ENCODE assay signal across 19 cellular contexts in the genomic region with DNA sequence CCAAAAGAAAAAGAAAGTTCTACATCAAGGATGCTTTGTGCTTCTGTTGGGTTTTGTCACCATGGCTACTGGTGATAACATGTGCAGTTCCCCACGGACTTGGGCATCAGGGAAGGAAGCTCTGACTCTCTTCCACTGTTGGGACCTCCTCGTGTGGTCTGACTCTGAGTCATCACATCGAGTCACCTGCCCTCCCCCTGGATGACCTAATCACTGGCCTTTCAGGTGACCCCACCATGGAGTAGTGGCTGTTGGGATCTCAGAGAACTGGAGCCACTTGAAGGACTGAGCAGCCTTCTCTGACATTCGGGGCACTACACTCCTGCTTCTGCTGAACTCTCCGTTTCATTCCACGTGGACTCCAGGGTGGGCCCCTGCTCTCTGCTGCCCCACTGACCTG.
DNase-seq lines count a peak whose midpoint lies in the region; ATAC-seq and TF ChIP-seq lines count a peak whose summit lies in the region.
"Had no signal": no experiment of that assay in that cellular context is flagged by ENCODE, and none has a peak within 500 bp of the region (broad histone marks: within the 10 kb centered on the region; RNA-seq: fewer than 3 reads in every experiment).

No MANE protein-coding gene starts in this region.

- CTCF ChIA-PET in Caco-2 (lab: Charles Lee) = no interaction called here

- POLR2A ChIA-PET in Caco-2 (lab: Charles Lee) = no interaction called here

- H3K4me1 Mint-ChIP-seq in Caco-2 (ENCODE audit: low read depth, unreplicated experiment) = peaks cover 20% of the 10 kb centered on the region
- H3K4me1 Mint-ChIP-seq: stimulated activated naive B cell treated with anti-CD40 and anti-IgM and Interleukin-4, amounts not matched to agents 10 μg/mL and 1 μg/mL and 100 μg/mL, for 72 hours had no signal

- TF ChIP-seq EP300 in esophagus muscularis mucosa (IDR thresholded peaks at IDR 0.05) = no peak

- H3K9me3 ChIP-seq in esophagus muscularis mucosa = no peaks in the 10 kb centered on the region
- no peaks in the 10 kb centered on the region for H3K9me3 ChIP-seq in mucosa of rectum (ENCODE audit: control insufficient read depth in 2 of 2, low read length in 2 of 2)
- H3K9me3 ChIP-seq in Caco-2 = no peaks in the 10 kb centered on the region
- H3K9me3 ChIP-seq: neutrophil, right atrium auricular region had no signal

- ATAC-seq in HG02798 (IDR thresholded peaks at IDR 0.05; ENCODE audit: poor library complexity, unreplicated experiment) = no peak
- ATAC-seq: CD8-positive, alpha-beta T cell; stimulated activated naive B cell treated with anti-CD40 and anti-IgM and Interleukin-4, amounts not matched to agents 10 μg/mL and 1 μg/mL and 100 μg/mL, for 72 hours had no signal

- no peak overlapping the region for H3K4me3 ChIP-seq in esophagus muscularis mucosa
- no peak overlapping the region for H3K4me3 ChIP-seq in mucosa of rectum (ENCODE audit: low read length in 2 of 2)
- H3K4me3 ChIP-seq in Caco-2 (ENCODE audit: low read depth, low read length) = no peak overlapping the region
- H3K4me3 ChIP-seq in foreskin fibroblast (ENCODE audit: low read depth in 1 of 2, low read length in 2 of 2) = no peak overlapping the region
- H3K4me3 ChIP-seq: right atrium auricular region had no signal

- H3K4me1 ChIP-seq in esophagus muscularis mucosa (no peaks in the 10 kb centered on the region), mucosa of rectum (ENCODE audit: control insufficient read depth in 2 of 2, insufficient read depth in 2 of 2, low read length in 2 of 2) (peaks cover 21 to 45% of the 10 kb centered on the region in 2 donors), Caco-2 (peaks cover 39% of the 10 kb centered on the region)
- H3K4me1 ChIP-seq: right atrium auricular region had no signal

- no peak for TF ChIP-seq POLR2A in esophagus muscularis mucosa (IDR thresholded peaks at IDR 0.05; ENCODE audit: low read depth)

- intact Hi-C loops in esophagus muscularis mucosa (cut with DNase I) = no loop called here
- intact Hi-C loops in Caco-2 (cut with micrococcal nuclease; ENCODE audit: unreplicated experiment) = no loop called here

- no peak overlapping the region for H3K4me3 Mint-ChIP-seq in Caco-2 (ENCODE audit: unreplicated experiment)
- H3K4me3 Mint-ChIP-seq: activated T-helper 1 cell treated with anti-CD3 and anti-CD28 coated beads, Interleukin-12 subunit alpha, Interleukin-12 subunit beta, Interleukin-2, Interleukin-4 antibody, amounts not matched to agents 30 ng/mL and 10 ng/mL and 1 ng/mL, durations not matched to agents 14 hours and 24 hours and 36 hours; CD8-positive, alpha-beta T cell; stimulated activated naive B cell treated with anti-CD40 and anti-IgM and Interleukin-4, amounts not matched to agents 10 μg/mL and 1 μg/mL and 100 μg/mL, for 72 hours; T-helper 2 cell treated with Interferon-gamma antibody and Interleukin-4, amounts not matched to agents 5 μg/mL and 100 μg/mL, for 36 hours had no signal

- no peaks in the 10 kb centered on the region for H3K36me3 ChIP-seq in esophagus muscularis mucosa
- H3K36me3 ChIP-seq in mucosa of rectum (ENCODE audit: control insufficient read depth in 2 of 2, insufficient read depth in 2 of 2, low read length in 2 of 2) = no peaks in the 10 kb centered on the region
- H3K36me3 ChIP-seq in Caco-2 (ENCODE audit: control insufficient read depth, insufficient read depth, low read length) = no peaks in the 10 kb centered on the region
- H3K36me3 ChIP-seq: neutrophil, right atrium auricular region had no signal

- TF ChIP-seq CTCF in esophagus muscularis mucosa (IDR thresholded peaks at IDR 0.05) = no peak
- TF ChIP-seq CTCF in Caco-2 (IDR thresholded peaks at IDR 0.05; ENCODE audit: insufficient read depth in 1 of 2, low read depth in 1 of 2, low read length in 1 of 2, severe bottlenecking in 1 of 2, unreplicated experiment in 1 of 2) = no peak
- no peak for TF ChIP-seq CTCF in foreskin fibroblast (IDR thresholded peaks at IDR 0.05; ENCODE audit: low read depth, low read length)

- WGBS in esophagus muscularis mucosa = 52% methylated on average over 6 of the region's 6 CpGs

- H3K27me3 ChIP-seq in esophagus muscularis mucosa = no peaks in the 10 kb centered on the region
- H3K27me3 ChIP-seq in mucosa of rectum (ENCODE audit: control insufficient read depth in 2 of 2, insufficient read depth in 2 of 2, low read length in 2 of 2) = no peaks in the 10 kb centered on the region
- H3K27me3 ChIP-seq in Caco-2 (replicated peaks; ENCODE audit: control insufficient read depth, insufficient read depth, low read length) = no peaks in the 10 kb centered on the region
- H3K27me3 ChIP-seq: neutrophil, right atrium auricular region had no signal

- H3K36me3 Mint-ChIP-seq in Caco-2 (ENCODE audit: insufficient read depth, unreplicated experiment) = no peaks in the 10 kb centered on the region
- H3K36me3 Mint-ChIP-seq: CD8-positive, alpha-beta T cell; stimulated activated naive B cell treated with anti-CD40 and anti-IgM and Interleukin-4, amounts not matched to agents 10 μg/mL and 1 μg/mL and 100 μg/mL, for 72 hours had no signal

- DNase-seq in DMS53 (lab: John Stamatoyannopoulos, UW) (peak; percentile 82), RPMI7951 (ENCODE audit: low read depth) (peak; percentile 37), esophagus muscularis mucosa (ENCODE audit: extremely low spot score) (peak; percentile 85), NCI-H446 treated with DMSO at 0.1 percent for 48 hours (lab: John Stamatoyannopoulos, UW) (no peak), Caco-2 (no peak), foreskin fibroblast (no peak)
- DNase-seq: activated CD4-positive, CD25-positive, alpha-beta regulatory T cell treated with anti-CD3 and anti-CD28 coated beads, Interleukin-2, amount 50 U/mL, for 72 hours; CD8-positive, alpha-beta T cell; GDM1; hippocampal formation; NCI-H774; stimulated activated naive B cell treated with anti-CD40 and anti-IgM and Interleukin-4, amounts not matched to agents 10 μg/mL and 1 μg/mL and 100 μg/mL, for 72 hours; trophoblast cell had no signal

- no peaks in the 10 kb centered on the region for H3K27me3 Mint-ChIP-seq in Caco-2 (ENCODE audit: insufficient read depth, unreplicated experiment)
- H3K27me3 Mint-ChIP-seq: stimulated activated naive B cell treated with anti-CD40 and anti-IgM and Interleukin-4, amounts not matched to agents 10 μg/mL and 1 μg/mL and 100 μg/mL, for 72 hours had no signal

- no peak overlapping the region for H3K27ac ChIP-seq in esophagus muscularis mucosa (replicated peaks in 1 of 4)
- peak overlapping the region; percentile 34 to 72 for H3K27ac ChIP-seq in mucosa of rectum (ENCODE audit: low read depth in 2 of 2, low read length in 2 of 2)
- H3K27ac ChIP-seq: neutrophil, right atrium auricular region had no signal

- no peaks in the 10 kb centered on the region for H3K9me3 Mint-ChIP-seq in Caco-2 (ENCODE audit: unreplicated experiment)
- H3K9me3 Mint-ChIP-seq: activated T-helper 1 cell treated with anti-CD3 and anti-CD28 coated beads, Interleukin-12 subunit alpha, Interleukin-12 subunit beta, Interleukin-2, Interleukin-4 antibody, amounts not matched to agents 30 ng/mL and 10 ng/mL and 1 ng/mL, durations not matched to agents 14 hours and 24 hours and 36 hours; CD8-positive, alpha-beta T cell had no signal

- H3K9ac ChIP-seq in mucosa of rectum (ENCODE audit: low read depth in 1 of 2, low read length in 2 of 2) = no peak overlapping the region

- H3K27ac Mint-ChIP-seq in Caco-2 (ENCODE audit: unreplicated experiment) = no peak overlapping the region
- H3K27ac Mint-ChIP-seq: activated T-helper 1 cell treated with anti-CD3 and anti-CD28 coated beads, Interleukin-12 subunit alpha, Interleukin-12 subunit beta, Interleukin-2, Interleukin-4 antibody, amounts not matched to agents 30 ng/mL and 10 ng/mL and 1 ng/mL, durations not matched to agents 14 hours and 24 hours and 36 hours; CD8-positive, alpha-beta T cell; stimulated activated naive B cell treated with anti-CD40 and anti-IgM and Interleukin-4, amounts not matched to agents 10 μg/mL and 1 μg/mL and 100 μg/mL, for 72 hours; T-helper 2 cell treated with Interferon-gamma antibody and Interleukin-4, amounts not matched to agents 5 μg/mL and 100 μg/mL, for 36 hours had no signal

- no TSS peak for BruUV-seq in Caco-2 (replicated peaks; lab: Mats Ljungman, UMichigan)

Comparison
In these comparisons a context has a peak if more than half of its experiments do, and no peak if none do; other contexts are left out.
1. DNase-seq: peak in DMS53 (single experiment), RPMI7951 (single experiment) and esophagus muscularis mucosa (single experiment); none in NCI-H446 treated with DMSO at 0.1 percent for 48 hours (single experiment), Caco-2 (0 of 2) and foreskin fibroblast (0 of 2).
2. H3K27ac ChIP-seq: peak in mucosa of rectum (2 of 2); none in esophagus muscularis mucosa (0 of 4).